ENCODE assay signal across 21 cellular contexts in genomic region chr7:71900556-71900955, GRCh38.
"Had no signal": no experiment of that assay in that cellular context is flagged by ENCODE, and none has a peak within 500 bp of the region (broad histone marks: within the 10 kb centered on the region; RNA-seq: fewer than 3 reads in every experiment).

No MANE protein-coding gene starts in this region.

- H3K36me3 Mint-ChIP-seq: activated naive CD4-positive, alpha-beta T cell treated with anti-CD3 and anti-CD28 coated beads, Interleukin-2, amount 10 ng/mL, durations not matched to agents 7 days and 5 days; brain; natural killer cell had no signal

- H3K4me3 Mint-ChIP-seq: activated CD4-positive, alpha-beta T cell treated with anti-CD3 and anti-CD28 coated beads, Interleukin-2, amount 10 ng/mL, durations not matched to agents 24 days and 14 days; activated naive CD4-positive, alpha-beta T cell treated with anti-CD3 and anti-CD28 coated beads, Interleukin-2, amount 10 ng/mL, durations not matched to agents 7 days and 5 days; activated naive CD8-positive, alpha-beta T cell treated with anti-CD3 and anti-CD28 coated beads, Interleukin-2, amount 50 U/mL, for 24 hours; activated T-cell treated with anti-CD3 and anti-CD28 coated beads, Interleukin-2, amount 50 U/mL, for 4 hours; brain; natural killer cell had no signal

- H3K4me1 Mint-ChIP-seq: activated CD4-positive, alpha-beta T cell treated with anti-CD3 and anti-CD28 coated beads, Interleukin-2, amount 10 ng/mL, durations not matched to agents 24 days and 14 days; activated naive CD4-positive, alpha-beta T cell treated with anti-CD3 and anti-CD28 coated beads, Interleukin-2, amount 10 ng/mL, durations not matched to agents 7 days and 5 days; activated naive CD8-positive, alpha-beta T cell treated with anti-CD3 and anti-CD28 coated beads, Interleukin-2, amount 50 U/mL, for 24 hours; brain; natural killer cell had no signal

- H3K9me3 ChIP-seq: colonic mucosa, right lobe of liver, thoracic aorta, upper lobe of right lung had no signal

- H3K27ac ChIP-seq: colonic mucosa, parathyroid adenoma, right lobe of liver, thoracic aorta, upper lobe of right lung had no signal

- H3K27me3 ChIP-seq: colonic mucosa, right lobe of liver, upper lobe of right lung had no signal

- H3K36me3 ChIP-seq: colonic mucosa, right lobe of liver, thoracic aorta, upper lobe of right lung had no signal

- H3K4me3 ChIP-seq: colonic mucosa, lung, right lobe of liver, thoracic aorta, upper lobe of right lung had no signal

- H3K4me1 ChIP-seq: colonic mucosa, parathyroid adenoma, right lobe of liver, upper lobe of right lung had no signal

- DNase-seq: activated CD4-positive, alpha-beta T cell treated with anti-CD3 and anti-CD28 coated beads, Interleukin-2, amount 10 ng/mL, durations not matched to agents 24 days and 14 days; activated CD8-positive, alpha-beta memory T cell treated with anti-CD3 and anti-CD28 coated beads, Interleukin-2, amount 50 U/mL, for 4 hours; activated effector memory CD4-positive, alpha-beta T cell treated with Interleukin-2 at 50 U/mL for 16 hours; activated naive CD4-positive, alpha-beta T cell treated with anti-CD3 and anti-CD28 coated beads, Interleukin-2, amount 10 ng/mL, durations not matched to agents 7 days and 5 days; activated naive CD8-positive, alpha-beta T cell treated with anti-CD3 and anti-CD28 coated beads, Interleukin-2, amount 50 U/mL, for 24 hours; activated T-cell treated with anti-CD3 and anti-CD28 coated beads, Interleukin-2, amount 50 U/mL, for 4 hours; anterior cingulate cortex; central memory CD4-positive, alpha-beta T cell; colonic mucosa; foreskin melanocyte; natural killer cell; right lobe of liver; small intestine; stimulated activated CD4-positive, alpha-beta T cell treated with anti-CD3 and anti-CD28 coated beads, Interleukin-15, amount 100 ng/mL, for 24 hours; stimulated activated CD4-positive, alpha-beta T cell treated with anti-CD3 and anti-CD28 coated beads, Interleukin-4, amount 100 ng/mL, for 1 hour; T-helper 9 cell; upper lobe of right lung had no signal

- H3K27me3 Mint-ChIP-seq: activated CD4-positive, alpha-beta T cell treated with anti-CD3 and anti-CD28 coated beads, Interleukin-2, amount 10 ng/mL, durations not matched to agents 24 days and 14 days; activated naive CD4-positive, alpha-beta T cell treated with anti-CD3 and anti-CD28 coated beads, Interleukin-2, amount 10 ng/mL, durations not matched to agents 7 days and 5 days; activated naive CD8-positive, alpha-beta T cell treated with anti-CD3 and anti-CD28 coated beads, Interleukin-2, amount 50 U/mL, for 24 hours; brain had no signal

- ATAC-seq: activated naive CD8-positive, alpha-beta T cell treated with anti-CD3 and anti-CD28 coated beads, Interleukin-2, amount 50 U/mL, for 24 hours; activated T-cell treated with anti-CD3 and anti-CD28 coated beads, Interleukin-2, amount 50 U/mL, for 4 hours; natural killer cell; right lobe of liver; upper lobe of right lung had no signal

- H3K27ac Mint-ChIP-seq: activated CD4-positive, alpha-beta T cell treated with anti-CD3 and anti-CD28 coated beads, Interleukin-2, amount 10 ng/mL, durations not matched to agents 24 days and 14 days; activated naive CD4-positive, alpha-beta T cell treated with anti-CD3 and anti-CD28 coated beads, Interleukin-2, amount 10 ng/mL, durations not matched to agents 7 days and 5 days; activated naive CD8-positive, alpha-beta T cell treated with anti-CD3 and anti-CD28 coated beads, Interleukin-2, amount 50 U/mL, for 24 hours; brain; natural killer cell had no signal
